Comparison of ENCODE assay signal across 8 cellular contexts in the genomic region with DNA sequence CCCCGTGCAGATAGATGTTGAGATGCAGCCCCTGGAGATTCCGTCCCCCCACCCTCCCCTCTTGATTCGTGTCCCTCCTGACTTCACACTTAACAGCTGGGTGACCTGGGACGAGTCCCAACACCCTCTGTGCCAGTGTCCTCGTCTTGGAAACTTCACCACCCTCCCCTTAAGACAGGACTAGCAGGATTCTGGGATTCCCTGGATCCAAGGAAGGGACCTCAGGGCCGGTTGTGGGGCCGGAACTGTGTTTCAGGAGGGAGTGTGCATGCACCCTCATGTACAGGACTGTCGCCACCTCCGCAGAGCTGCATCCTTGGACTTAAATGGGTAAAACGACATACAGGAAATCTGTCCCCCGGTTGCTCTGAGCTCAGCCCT. TPM values are rescaled to one million over a fixed set of nuclear protein-coding genes. Genes with fewer than 3 reads are reported as not detected.
DNase-seq lines count a peak whose midpoint lies in the region; ATAC-seq, FAIRE-seq and TF ChIP-seq lines count a peak whose summit lies in the region.

No MANE protein-coding gene starts in this region.

- TSS peak; percentile 73 for BruUV-seq in Panc1 (replicated peaks; lab: Mats Ljungman, UMichigan)

- H3K9me3 ChIP-seq in Panc1 (ENCODE audit: control insufficient read depth, insufficient read depth, low read depth, low read length) (no peaks in the 10 kb centered on the region), mucosa of rectum (ENCODE audit: control insufficient read depth in 2 of 2, low read length in 2 of 2) (no peaks in the 10 kb centered on the region)

- no peaks in the 10 kb centered on the region for H3K36me3 ChIP-seq in Panc1 (ENCODE audit: control insufficient read depth, insufficient read depth, low read length)
- peaks cover 0 to 11% of the 10 kb centered on the region in 2 donors for H3K36me3 ChIP-seq in mucosa of rectum (ENCODE audit: control insufficient read depth in 2 of 2, insufficient read depth in 2 of 2, low read length in 2 of 2)

- TF ChIP-seq CTCF in GM12875 (IDR thresholded peaks at IDR 0.05; ENCODE audit: borderline replicate concordance, insufficient read depth, low read depth, low read length) (no peak), Panc1 (IDR thresholded peaks at IDR 0.05) (no peak)

- H3K4me1 ChIP-seq in Panc1 (ENCODE audit: control insufficient read depth, insufficient read depth, low read length) (peaks cover 32% of the 10 kb centered on the region), mucosa of rectum (ENCODE audit: control insufficient read depth in 2 of 2, insufficient read depth in 2 of 2, low read length in 2 of 2) (peaks cover 27 to 34% of the 10 kb centered on the region in 2 donors)

- CTCF ChIA-PET in Panc1 (lab: Charles Lee): interaction anchor here (0.5 kb wide), 1 partner anchor 305 kb away, joined by 5 read pairs; no protein-coding TSS in a partner anchor

- peak overlapping the region; percentile 79 to 83 for H3K9ac ChIP-seq in mucosa of rectum (ENCODE audit: low read depth in 1 of 2, low read length in 2 of 2)

- no peak for DNase-seq in Panc1 (ENCODE audit: low read depth, low spot score)
- DNase-seq in cerebellar cortex (ENCODE audit: low spot score): peak; percentile 31
- no peak for DNase-seq in DMS53 (lab: John Stamatoyannopoulos, UW)
- no peak for DNase-seq in H54 (ENCODE audit: insufficient read length, low spot score)
- no peak for DNase-seq in RPMI8226

- in situ Hi-C loops in Panc1 (cut with HindIII; ENCODE audit: low pct_unique_long_range_greater_than_20kb, low sequenced_read_pairs): no loop called here

- ATAC-seq in Panc1 (peak; percentile 14), GM21447 (IDR thresholded peaks at IDR 0.05; ENCODE audit: unreplicated experiment) (no peak)

- no peak for FAIRE-seq in H54 (lab: Jason Lieb, UNC)

- POLR2A ChIA-PET in Panc1 (lab: Charles Lee): no interaction called here

- peak overlapping the region; percentile 76 for H3K27ac ChIP-seq in Panc1 (ENCODE audit: low read length)
- H3K27ac ChIP-seq in mucosa of rectum (ENCODE audit: low read depth in 2 of 2, low read length in 2 of 2): peak overlapping the region; percentile 89

- H3K27me3 ChIP-seq in Panc1 (ENCODE audit: control insufficient read depth, insufficient read depth, low read length) (no peaks in the 10 kb centered on the region), mucosa of rectum (ENCODE audit: control insufficient read depth in 2 of 2, insufficient read depth in 2 of 2, low read length in 2 of 2) (no peaks in the 10 kb centered on the region)

- intact Hi-C loops in Panc1 (cut with micrococcal nuclease; ENCODE audit: unreplicated experiment): no loop called here

- no peak for TF ChIP-seq POLR2A in H54 (IDR thresholded peaks at IDR 0.05; ENCODE audit: low read depth, low read length)

- H3K4me3 ChIP-seq in GM12875 (ENCODE audit: low read depth, low read length): peak overlapping the region; percentile 87
- H3K4me3 ChIP-seq in Panc1 (ENCODE audit: low read depth in 2 of 2, low read length in 2 of 2): peak overlapping the region; percentile 61 to 81
- H3K4me3 ChIP-seq in mucosa of rectum (ENCODE audit: low read length in 2 of 2): peak overlapping the region; percentile 85 to 97

RNA-seq across cellular contexts. Expression of a gene that starts 1.0 kb away (rescaled TPM):
- total RNA-seq in Panc1 (2021; ENCODE audit: unreplicated experiment): 79.4 TPM
- polyA plus RNA-seq in Panc1 (2012; ENCODE audit: insufficient read length): 91.4 TPM

RNA-seq across cellular contexts. Expression of a gene that starts 1.3 kb away (rescaled TPM):
- 18.2 TPM for total RNA-seq in Panc1 (2021; ENCODE audit: unreplicated experiment)
- 11.2 TPM for polyA plus RNA-seq in Panc1 (2012; ENCODE audit: insufficient read length)

RNA-seq across cellular contexts. Expression of a gene that starts 49.9 kb away (rescaled TPM):
- 2.0 TPM for total RNA-seq in Panc1 (2021; ENCODE audit: unreplicated experiment)
- polyA plus RNA-seq in Panc1 (2012; ENCODE audit: insufficient read length): 1.9 TPM
